ENCODE assay signal across 1 cellular context in the genomic region with DNA sequence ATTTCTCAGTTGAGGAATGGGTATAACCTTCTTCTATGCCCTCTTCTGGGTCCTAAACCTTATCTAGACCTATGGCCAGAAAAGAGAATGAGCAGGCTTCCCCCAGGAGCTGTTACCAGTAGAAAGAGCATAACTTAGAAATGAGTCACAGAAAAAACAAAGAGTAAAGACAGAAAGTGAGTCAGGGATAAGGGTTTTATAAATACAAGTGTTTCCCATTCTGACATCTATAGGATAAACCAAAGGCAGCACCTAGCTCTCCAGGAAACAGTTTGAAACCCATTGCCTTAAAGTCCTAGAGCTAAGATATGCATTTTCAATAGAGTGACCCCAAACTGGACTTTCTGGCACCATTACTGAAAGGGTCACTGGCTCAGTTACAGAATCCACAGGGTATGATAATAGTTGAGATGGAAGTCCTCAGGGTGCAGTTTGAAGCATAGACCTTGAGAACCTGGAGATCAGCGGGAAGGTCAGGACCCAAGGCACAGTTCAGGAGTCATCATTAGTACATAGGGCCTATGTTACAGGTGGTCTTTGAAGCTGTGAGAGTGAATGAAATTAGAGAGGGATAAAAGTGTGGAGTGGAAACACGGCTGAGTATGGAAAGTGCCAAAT.
TF ChIP-seq lines count a peak whose summit lies in the region.

No MANE protein-coding gene starts in this region.

TF ChIP-seq in GM23338, 12 proteins besides CTCF, POLR2A, EP300 and RAD21 (continued from another document):
- no peak for TF ChIP-seq REST (IDR thresholded peaks at IDR 0.05; ENCODE audit: unreplicated experiment)
- TF ChIP-seq EZH2phosphoT487 (IDR thresholded peaks at IDR 0.05; ENCODE audit: unreplicated experiment) = no peak
